Comparison of ENCODE assay signal across 31 cellular contexts in the genomic region with DNA sequence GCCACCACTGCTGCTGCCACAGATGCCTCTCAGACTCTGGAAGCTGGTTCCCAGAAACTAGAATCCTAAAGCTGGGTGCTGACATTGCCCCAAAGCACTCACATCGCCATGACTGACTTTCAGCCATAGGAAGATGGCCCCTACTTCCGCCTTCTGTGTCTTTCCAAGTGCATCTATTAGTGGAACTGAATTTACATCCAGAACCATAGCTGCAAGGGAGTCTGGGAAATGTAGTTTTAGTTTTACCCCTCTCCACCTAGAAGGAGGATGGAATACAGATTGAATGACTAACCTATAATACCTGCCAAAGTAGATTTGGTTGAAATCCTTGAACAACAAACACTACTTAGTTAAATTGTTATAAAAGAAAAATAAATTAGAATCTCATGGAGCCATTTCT.
"Had no signal": no experiment of that assay in that cellular context is flagged by ENCODE, and none has a peak within 500 bp of the region (broad histone marks: within the 10 kb centered on the region; RNA-seq: fewer than 3 reads in every experiment).

No MANE protein-coding gene starts in this region.

- DNase-seq: activated B cell treated with CpG ODN at 0.5 μM for 24 hours; activated CD4-positive, alpha-beta memory T cell treated with anti-CD3 and anti-CD28 coated beads for 36 hours; activated CD4-positive, alpha-beta T cell treated with anti-CD3 and anti-CD28 coated beads for 4 hours; activated CD4-positive, alpha-beta T cell treated with anti-CD3 and anti-CD28 coated beads, Interleukin-2, amount 10 ng/mL, durations not matched to agents 24 days and 14 days; activated CD4-positive, alpha-beta T cell treated with anti-CD3 and anti-CD28 coated beads, Interleukin-2, amount 50 U/mL, for 1 hour; activated CD4-positive, alpha-beta T cell treated with anti-CD3 and anti-CD28 coated beads, Interleukin-2, amount 50 U/mL, for 4 hours; activated CD4-positive, CD25-positive, alpha-beta regulatory T cell treated with anti-CD3 and anti-CD28 coated beads, Interleukin-2, amount 50 U/mL, for 72 hours; activated CD8-positive, alpha-beta memory T cell treated with anti-CD3 and anti-CD28 coated beads, Interleukin-2, amount 50 U/mL, for 4 hours; activated CD8-positive, alpha-beta T cell treated with anti-CD3 and anti-CD28 coated beads for 36 hours; activated effector memory CD4-positive, alpha-beta T cell treated with anti-CD3 and anti-CD28 coated beads, Interleukin-2, amount 50 U/mL, for 16 hours; activated gamma-delta T cell treated with Interleukin-2 at 50 U/mL for 16 hours; activated naive CD4-positive, alpha-beta T cell; activated naive CD4-positive, alpha-beta T cell treated with anti-CD3 and anti-CD28 coated beads for 36 hours; activated naive CD4-positive, alpha-beta T cell treated with anti-CD3 and anti-CD28 coated beads, Interleukin-2, amount 50 U/mL, for 16 hours; activated naive CD8-positive, alpha-beta T cell treated with anti-CD3 and anti-CD28 coated beads for 36 hours; activated T-cell treated with anti-CD3 and anti-CD28 coated beads for 4 hours; activated T-cell treated with anti-CD3 and anti-CD28 coated beads, Interleukin-2, amount 50 U/mL, for 1 hour; activated T-cell treated with anti-CD3 and anti-CD28 coated beads, Interleukin-2, amount 50 U/mL, for 4 hours; activated T-cell treated with anti-CD3 and anti-CD28 coated beads, Interleukin-2, amount 50 U/mL, for 72 hours; adrenal gland; amniotic stem cell; aorta; body of pancreas; brain microvascular endothelial cell; central memory CD4-positive, alpha-beta T cell; T-helper 2 cell; T-helper 9 cell had no signal

- H3K4me3 ChIP-seq: adrenal gland, body of pancreas, breast epithelium had no signal

- H3K4me1 ChIP-seq: adrenal gland, body of pancreas, breast epithelium had no signal

- H3K36me3 ChIP-seq: adrenal gland, brain microvascular endothelial cell, breast epithelium had no signal

- ATAC-seq: activated CD8-positive, alpha-beta T cell treated with anti-CD3 and anti-CD28 coated beads for 36 hours; activated naive CD4-positive, alpha-beta T cell treated with anti-CD3 and anti-CD28 coated beads, Interleukin-2, amount 50 U/mL, for 72 hours; activated T-cell treated with anti-CD3 and anti-CD28 coated beads, Interleukin-2, amount 50 U/mL, for 4 hours; activated T-cell treated with anti-CD3 and anti-CD28 coated beads, Interleukin-2, amount 50 U/mL, for 72 hours; activated T-helper 17 cell treated with anti-CD3 and anti-CD28 coated beads, Interleukin-2, amount 50 U/mL, for 72 hours; body of pancreas had no signal

- H3K27ac ChIP-seq: adrenal gland, body of pancreas, brain microvascular endothelial cell, breast epithelium, VCaP had no signal

- H3K27me3 ChIP-seq: adrenal gland, body of pancreas, brain microvascular endothelial cell, breast epithelium had no signal

- H3K9me3 ChIP-seq: body of pancreas, breast epithelium had no signal
